25 cellular contexts compared by ENCODE assay signal in the genomic region with DNA sequence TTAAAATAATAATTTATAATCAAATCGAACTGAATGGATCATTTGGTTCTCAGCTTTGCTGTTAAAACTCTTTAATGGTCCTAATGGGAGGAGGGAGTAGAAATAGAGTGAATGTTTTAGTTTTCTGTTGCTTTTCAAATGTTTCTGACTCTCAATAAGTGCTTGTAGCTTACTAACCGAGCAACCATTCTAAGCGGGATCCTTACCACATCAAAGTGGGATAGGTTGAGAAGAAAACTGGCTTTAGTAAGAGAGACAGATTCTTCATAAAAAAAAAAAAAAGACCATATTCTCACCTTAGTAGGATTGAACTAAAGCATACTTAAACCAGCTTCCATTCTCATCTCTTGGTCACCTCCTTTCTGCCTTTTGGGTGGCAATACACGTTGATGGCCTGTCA.
"Had no signal": no experiment of that assay in that cellular context is flagged by ENCODE, and none has a peak within 500 bp of the region (broad histone marks: within the 10 kb centered on the region; RNA-seq: fewer than 3 reads in every experiment).

No MANE protein-coding gene starts in this region.

- H3K4me1 ChIP-seq: testis, thyroid gland, upper lobe of right lung, uterus, vagina had no signal

- H3K9me3 ChIP-seq: suprapubic skin, testis, thoracic aorta, thyroid gland, tibial artery, tibial nerve, transverse colon, upper lobe of left lung, upper lobe of right lung, uterus, vagina had no signal

- H3K36me3 ChIP-seq: suprapubic skin, thoracic aorta, thyroid gland, tibial artery, tibial nerve, transverse colon, upper lobe of left lung, upper lobe of right lung, uterus, vagina had no signal

- ATAC-seq: stimulated activated effector memory CD8-positive, alpha-beta T cell treated with anti-CD3 and anti-CD28 coated beads, Interleukin-12 subunit alpha, Interleukin-12 subunit beta, amount 100 ng/mL, for 72 hours; stimulated activated memory B cell treated with anti-CD40 and anti-IgM and Interleukin-4, amounts not matched to agents 10 μg/mL and 1 μg/mL and 100 μg/mL, for 72 hours; stimulated activated naive B cell treated with anti-CD40 and anti-IgM and Interleukin-4, amounts not matched to agents 10 μg/mL and 1 μg/mL and 100 μg/mL, for 72 hours; stimulated activated naive CD8-positive, alpha-beta T cell treated with anti-CD3 and anti-CD28 coated beads, Interleukin-15, amount 100 ng/mL, for 72 hours; stimulated activated naive CD8-positive, alpha-beta T cell treated with anti-CD3 and anti-CD28 coated beads, Interleukin-15, Interleukin-2, amounts not matched to agents 100 U/mL and 50 U/mL, for 24 hours; upper lobe of right lung had no signal

- H3K27ac ChIP-seq: suprapubic skin, testis, thoracic aorta, thyroid gland, tibial artery, tibial nerve, transverse colon, upper lobe of left lung, upper lobe of right lung, uterus, vagina had no signal

- H3K4me3 ChIP-seq: suprapubic skin, testis, thoracic aorta, thyroid gland, tibial artery, tibial nerve, transverse colon, upper lobe of left lung, upper lobe of right lung, uterus, vagina had no signal

- H3K27me3 ChIP-seq: suprapubic skin, testis, thyroid gland, tibial artery, tibial nerve, transverse colon, upper lobe of left lung, upper lobe of right lung, uterus, vagina had no signal

- DNase-seq: stimulated activated CD4-positive, alpha-beta T cell treated with anti-CD3 and anti-CD28 coated beads, Interleukin-2, amount 100 ng/mL, for 48 hours; stimulated activated CD4-positive, alpha-beta T cell treated with anti-CD3 and anti-CD28 coated beads, Interleukin-4, amount 100 ng/mL, for 1 hour; stimulated activated CD4-positive, alpha-beta T cell treated with anti-CD3 and anti-CD28 coated beads, Interleukin-4, amount 100 ng/mL, for 24 hours; stimulated activated CD4-positive, alpha-beta T cell treated with anti-CD3 and anti-CD28 coated beads, Interleukin-4, amount 100 ng/mL, for 4 hours; stimulated activated CD8-positive, alpha-beta memory T cell treated with anti-CD3 and anti-CD28 coated beads, Interleukin-4, amount 100 ng/mL, for 48 hours; stimulated activated naive B cell treated with anti-CD40 and anti-IgM and Interleukin-4, amounts not matched to agents 10 μg/mL and 1 μg/mL and 100 μg/mL, for 72 hours; stimulated activated naive CD4-positive, alpha-beta T cell; stimulated activated naive CD4-positive, alpha-beta T cell treated with Interleukin-2 at 50 U/mL for 16 hours; stimulated activated naive CD8-positive, alpha-beta T cell treated with anti-CD3 and anti-CD28 coated beads, Interleukin-15, amount 100 ng/mL, for 72 hours; stimulated activated naive CD8-positive, alpha-beta T cell treated with anti-CD3 and anti-CD28 coated beads, Interleukin-15, Interleukin-2, amounts not matched to agents 100 U/mL and 50 U/mL, for 24 hours; substantia nigra; testis; thyroid gland; tibial artery; transverse colon; trophoblast cell; upper lobe of left lung; upper lobe of right lung; uterus had no signal
